ENCODE assay signal across 2 cellular contexts in the genomic region with DNA sequence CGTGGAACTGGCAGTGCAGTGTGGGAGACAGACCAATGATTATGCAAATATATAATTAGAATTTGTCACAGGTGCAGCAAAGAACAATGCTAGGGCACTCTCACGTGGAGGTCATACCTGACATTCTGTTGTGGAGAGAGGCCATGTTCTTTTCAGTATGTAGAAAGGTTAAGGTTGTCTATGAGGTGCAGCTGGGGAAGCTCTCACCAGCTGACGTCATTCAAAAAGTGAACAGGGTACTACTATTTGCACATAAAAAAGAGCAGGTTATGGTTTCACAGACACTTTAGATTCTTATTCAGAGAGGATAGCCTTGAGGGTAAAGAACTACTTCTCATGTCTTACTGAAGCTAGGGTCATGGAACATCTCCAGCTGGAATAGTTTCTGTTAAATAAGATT.
A peak's percentile ranks its signal among the peaks of the same experiment; 100 is the strongest.
TF ChIP-seq lines count a peak whose summit lies in the region.

No MANE protein-coding gene starts in this region.

TF ChIP-seq in HepG2, 621 proteins besides CTCF, POLR2A, EP300 and RAD21 (continued from another document):
- TF ChIP-seq, protein P1, sequence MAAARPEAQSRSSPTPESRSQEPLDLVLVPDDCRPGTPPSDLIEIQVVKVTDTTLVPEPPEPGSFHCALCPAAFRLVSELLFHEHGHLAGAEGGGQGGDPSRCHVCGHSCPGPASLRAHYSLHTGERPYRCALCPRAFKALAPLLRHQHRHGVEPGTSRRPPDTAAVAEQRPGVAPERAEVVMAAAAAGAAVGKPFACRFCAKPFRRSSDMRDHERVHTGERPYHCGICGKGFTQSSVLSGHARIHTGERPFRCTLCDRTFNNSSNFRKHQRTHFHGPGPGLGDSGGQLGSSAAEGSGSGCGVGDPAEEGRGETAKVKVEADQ (CRISPR knock-in tag; IDR thresholded peaks at IDR 0.05; ENCODE audit: borderline replicate concordance): no peak
- TF ChIP-seq, protein P2, sequence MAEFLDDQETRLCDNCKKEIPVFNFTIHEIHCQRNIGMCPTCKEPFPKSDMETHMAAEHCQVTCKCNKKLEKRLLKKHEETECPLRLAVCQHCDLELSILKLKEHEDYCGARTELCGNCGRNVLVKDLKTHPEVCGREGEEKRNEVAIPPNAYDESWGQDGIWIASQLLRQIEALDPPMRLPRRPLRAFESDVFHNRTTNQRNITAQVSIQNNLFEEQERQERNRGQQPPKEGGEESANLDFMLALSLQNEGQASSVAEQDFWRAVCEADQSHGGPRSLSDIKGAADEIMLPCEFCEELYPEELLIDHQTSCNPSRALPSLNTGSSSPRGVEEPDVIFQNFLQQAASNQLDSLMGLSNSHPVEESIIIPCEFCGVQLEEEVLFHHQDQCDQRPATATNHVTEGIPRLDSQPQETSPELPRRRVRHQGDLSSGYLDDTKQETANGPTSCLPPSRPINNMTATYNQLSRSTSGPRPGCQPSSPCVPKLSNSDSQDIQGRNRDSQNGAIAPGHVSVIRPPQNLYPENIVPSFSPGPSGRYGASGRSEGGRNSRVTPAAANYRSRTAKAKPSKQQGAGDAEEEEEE (CRISPR knock-in tag; IDR thresholded peaks at IDR 0.05; ENCODE audit: borderline replicate concordance): no peak
- TF ChIP-seq ATF7 (IDR thresholded peaks at IDR 0.05) (peak; percentile 58), ATF7 (CRISPR knock-in tag; IDR thresholded peaks at IDR 0.05) (no peak), CREB1 (IDR thresholded peaks at IDR 0.05) (peak; percentile 77), CREB1 (CRISPR knock-in tag; IDR thresholded peaks at IDR 0.05) (no peak), ZNF562 (CRISPR knock-in tag; IDR thresholded peaks at IDR 0.05; ENCODE audit: borderline replicate concordance) (no peak), PLRG1 (conservative IDR thresholded peaks at IDR 0.05) (no peak)
- TF ChIP-seq, protein P3, sequence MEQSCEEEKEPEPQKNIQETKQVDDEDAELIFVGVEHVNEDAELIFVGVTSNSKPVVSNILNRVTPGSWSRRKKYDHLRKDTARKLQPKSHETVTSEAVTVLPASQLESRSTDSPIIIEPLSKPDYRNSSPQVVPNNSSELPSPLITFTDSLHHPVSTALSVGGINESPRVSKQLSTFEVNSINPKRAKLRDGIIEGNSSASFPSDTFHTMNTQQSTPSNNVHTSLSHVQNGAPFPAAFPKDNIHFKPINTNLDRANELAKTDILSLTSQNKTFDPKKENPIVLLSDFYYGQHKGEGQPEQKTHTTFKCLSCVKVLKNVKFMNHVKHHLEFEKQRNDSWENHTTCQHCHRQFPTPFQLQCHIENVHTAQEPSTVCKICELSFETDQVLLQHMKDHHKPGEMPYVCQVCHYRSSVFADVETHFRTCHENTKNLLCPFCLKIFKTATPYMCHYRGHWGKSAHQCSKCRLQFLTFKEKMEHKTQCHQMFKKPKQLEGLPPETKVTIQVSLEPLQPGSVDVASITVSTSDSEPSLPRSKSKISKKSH (CRISPR knock-in tag; IDR thresholded peaks at IDR 0.05; ENCODE audit: borderline replicate concordance): no peak
- TF ChIP-seq, protein P4, sequence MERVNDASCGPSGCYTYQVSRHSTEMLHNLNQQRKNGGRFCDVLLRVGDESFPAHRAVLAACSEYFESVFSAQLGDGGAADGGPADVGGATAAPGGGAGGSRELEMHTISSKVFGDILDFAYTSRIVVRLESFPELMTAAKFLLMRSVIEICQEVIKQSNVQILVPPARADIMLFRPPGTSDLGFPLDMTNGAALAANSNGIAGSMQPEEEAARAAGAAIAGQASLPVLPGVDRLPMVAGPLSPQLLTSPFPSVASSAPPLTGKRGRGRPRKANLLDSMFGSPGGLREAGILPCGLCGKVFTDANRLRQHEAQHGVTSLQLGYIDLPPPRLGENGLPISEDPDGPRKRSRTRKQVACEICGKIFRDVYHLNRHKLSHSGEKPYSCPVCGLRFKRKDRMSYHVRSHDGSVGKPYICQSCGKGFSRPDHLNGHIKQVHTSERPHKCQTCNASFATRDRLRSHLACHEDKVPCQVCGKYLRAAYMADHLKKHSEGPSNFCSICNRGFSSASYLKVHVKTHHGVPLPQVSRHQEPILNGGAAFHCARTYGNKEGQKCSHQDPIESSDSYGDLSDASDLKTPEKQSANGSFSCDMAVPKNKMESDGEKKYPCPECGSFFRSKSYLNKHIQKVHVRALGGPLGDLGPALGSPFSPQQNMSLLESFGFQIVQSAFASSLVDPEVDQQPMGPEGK (CRISPR knock-in tag; IDR thresholded peaks at IDR 0.05): no peak
TF ChIP-seq in HepG2: peak in this region for 2.

TF ChIP-seq in WTC11, 78 proteins besides CTCF, POLR2A, EP300 and RAD21 (continued from another document):
- TF ChIP-seq, protein P5, sequence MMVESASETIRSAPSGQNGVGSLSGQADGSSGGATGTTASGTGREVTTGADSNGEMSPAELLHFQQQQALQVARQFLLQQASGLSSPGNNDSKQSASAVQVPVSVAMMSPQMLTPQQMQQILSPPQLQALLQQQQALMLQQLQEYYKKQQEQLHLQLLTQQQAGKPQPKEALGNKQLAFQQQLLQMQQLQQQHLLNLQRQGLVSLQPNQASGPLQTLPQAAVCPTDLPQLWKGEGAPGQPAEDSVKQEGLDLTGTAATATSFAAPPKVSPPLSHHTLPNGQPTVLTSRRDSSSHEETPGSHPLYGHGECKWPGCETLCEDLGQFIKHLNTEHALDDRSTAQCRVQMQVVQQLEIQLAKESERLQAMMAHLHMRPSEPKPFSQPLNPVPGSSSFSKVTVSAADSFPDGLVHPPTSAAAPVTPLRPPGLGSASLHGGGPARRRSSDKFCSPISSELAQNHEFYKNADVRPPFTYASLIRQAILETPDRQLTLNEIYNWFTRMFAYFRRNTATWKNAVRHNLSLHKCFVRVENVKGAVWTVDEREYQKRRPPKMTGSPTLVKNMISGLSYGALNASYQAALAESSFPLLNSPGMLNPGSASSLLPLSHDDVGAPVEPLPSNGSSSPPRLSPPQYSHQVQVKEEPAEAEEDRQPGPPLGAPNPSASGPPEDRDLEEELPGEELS (CRISPR knock-in tag; IDR thresholded peaks at IDR 0.05): no peak
- TF ChIP-seq ATF1 (CRISPR knock-in tag; IDR thresholded peaks at IDR 0.05): no peak
- TF ChIP-seq NR2C2 (CRISPR knock-in tag; IDR thresholded peaks at IDR 0.05): no peak
- no peak for TF ChIP-seq KAT7 (CRISPR knock-in tag; IDR thresholded peaks at IDR 0.05; ENCODE audit: borderline replicate concordance)
- no peak for TF ChIP-seq ZNF138 (CRISPR knock-in tag; conservative IDR thresholded peaks at IDR 0.05)
- TF ChIP-seq ZNF671 (CRISPR knock-in tag; IDR thresholded peaks at IDR 0.05): no peak
- TF ChIP-seq SMAD4 (CRISPR knock-in tag; IDR thresholded peaks at IDR 0.05): no peak
- TF ChIP-seq, protein P6, sequence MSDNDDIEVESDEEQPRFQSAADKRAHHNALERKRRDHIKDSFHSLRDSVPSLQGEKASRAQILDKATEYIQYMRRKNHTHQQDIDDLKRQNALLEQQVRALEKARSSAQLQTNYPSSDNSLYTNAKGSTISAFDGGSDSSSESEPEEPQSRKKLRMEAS (CRISPR knock-in tag; IDR thresholded peaks at IDR 0.05): no peak
- TF ChIP-seq JAZF1 (CRISPR knock-in tag; IDR thresholded peaks at IDR 0.05): no peak
- TF ChIP-seq, protein P7, sequence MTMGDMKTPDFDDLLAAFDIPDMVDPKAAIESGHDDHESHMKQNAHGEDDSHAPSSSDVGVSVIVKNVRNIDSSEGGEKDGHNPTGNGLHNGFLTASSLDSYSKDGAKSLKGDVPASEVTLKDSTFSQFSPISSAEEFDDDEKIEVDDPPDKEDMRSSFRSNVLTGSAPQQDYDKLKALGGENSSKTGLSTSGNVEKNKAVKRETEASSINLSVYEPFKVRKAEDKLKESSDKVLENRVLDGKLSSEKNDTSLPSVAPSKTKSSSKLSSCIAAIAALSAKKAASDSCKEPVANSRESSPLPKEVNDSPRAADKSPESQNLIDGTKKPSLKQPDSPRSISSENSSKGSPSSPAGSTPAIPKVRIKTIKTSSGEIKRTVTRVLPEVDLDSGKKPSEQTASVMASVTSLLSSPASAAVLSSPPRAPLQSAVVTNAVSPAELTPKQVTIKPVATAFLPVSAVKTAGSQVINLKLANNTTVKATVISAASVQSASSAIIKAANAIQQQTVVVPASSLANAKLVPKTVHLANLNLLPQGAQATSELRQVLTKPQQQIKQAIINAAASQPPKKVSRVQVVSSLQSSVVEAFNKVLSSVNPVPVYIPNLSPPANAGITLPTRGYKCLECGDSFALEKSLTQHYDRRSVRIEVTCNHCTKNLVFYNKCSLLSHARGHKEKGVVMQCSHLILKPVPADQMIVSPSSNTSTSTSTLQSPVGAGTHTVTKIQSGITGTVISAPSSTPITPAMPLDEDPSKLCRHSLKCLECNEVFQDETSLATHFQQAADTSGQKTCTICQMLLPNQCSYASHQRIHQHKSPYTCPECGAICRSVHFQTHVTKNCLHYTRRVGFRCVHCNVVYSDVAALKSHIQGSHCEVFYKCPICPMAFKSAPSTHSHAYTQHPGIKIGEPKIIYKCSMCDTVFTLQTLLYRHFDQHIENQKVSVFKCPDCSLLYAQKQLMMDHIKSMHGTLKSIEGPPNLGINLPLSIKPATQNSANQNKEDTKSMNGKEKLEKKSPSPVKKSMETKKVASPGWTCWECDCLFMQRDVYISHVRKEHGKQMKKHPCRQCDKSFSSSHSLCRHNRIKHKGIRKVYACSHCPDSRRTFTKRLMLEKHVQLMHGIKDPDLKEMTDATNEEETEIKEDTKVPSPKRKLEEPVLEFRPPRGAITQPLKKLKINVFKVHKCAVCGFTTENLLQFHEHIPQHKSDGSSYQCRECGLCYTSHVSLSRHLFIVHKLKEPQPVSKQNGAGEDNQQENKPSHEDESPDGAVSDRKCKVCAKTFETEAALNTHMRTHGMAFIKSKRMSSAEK (CRISPR knock-in tag; IDR thresholded peaks at IDR 0.05; ENCODE audit: borderline replicate concordance): no peak
- no peak for TF ChIP-seq MYBL2 (CRISPR knock-in tag; IDR thresholded peaks at IDR 0.05)
